15 cellular contexts compared by ENCODE assay signal in the genomic region with DNA sequence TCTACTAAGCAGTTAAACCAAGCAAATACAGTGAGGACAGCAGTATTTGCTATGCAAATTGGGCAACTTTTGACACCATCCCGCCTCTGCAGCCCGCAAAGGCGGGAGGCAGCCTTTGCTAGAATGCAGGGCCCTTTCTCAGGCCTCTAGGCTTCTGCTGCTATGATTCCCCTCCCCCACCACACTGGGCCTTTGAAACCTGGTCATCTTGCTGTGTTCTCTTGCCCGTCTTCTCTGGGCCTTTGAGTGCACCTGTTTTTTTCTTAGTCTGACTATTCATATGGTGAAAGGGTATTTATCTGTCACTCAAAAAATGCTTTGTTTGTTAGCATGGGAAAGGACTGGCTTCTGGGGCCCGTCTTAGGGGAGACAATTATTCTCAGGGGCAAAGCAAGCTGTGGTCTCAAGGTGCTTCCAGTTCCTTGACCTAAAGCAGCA.
DNase-seq lines count a peak whose midpoint lies in the region; ATAC-seq and TF ChIP-seq lines count a peak whose summit lies in the region.
"Had no signal": no experiment of that assay in that cellular context is flagged by ENCODE, and none has a peak within 500 bp of the region (broad histone marks: within the 10 kb centered on the region; RNA-seq: fewer than 3 reads in every experiment).

No MANE protein-coding gene starts in this region.

- no peaks in the 10 kb centered on the region for H3K79me2 ChIP-seq in OCI-LY7 (ENCODE audit: insufficient read depth, low read depth, low read length)

- H4K20me1 ChIP-seq in OCI-LY7 (ENCODE audit: insufficient read depth, low read length) = no peaks in the 10 kb centered on the region

- H3K36me3 ChIP-seq in OCI-LY7 (ENCODE audit: insufficient read depth, low read length) (no peaks in the 10 kb centered on the region), breast epithelium (no peaks in the 10 kb centered on the region)
- H3K36me3 ChIP-seq: right atrium auricular region, thyroid gland had no signal

- H2AFZ ChIP-seq in OCI-LY7 (ENCODE audit: low read length) = peak overlapping the region; percentile 15; the same call in 1 of the 2 replicates

- ATAC-seq in HG02884 (IDR thresholded peaks at IDR 0.05; ENCODE audit: unreplicated experiment) (peak; percentile 77), HG02970 (IDR thresholded peaks at IDR 0.05; ENCODE audit: low FRiP score, unreplicated experiment) (no peak)
- ATAC-seq: T-helper 17 cell had no signal

- no peak overlapping the region for H3K4me2 ChIP-seq in OCI-LY7 (ENCODE audit: low read length)

- intact Hi-C loops in OCI-LY7 (cut with micrococcal nuclease; ENCODE audit: unreplicated experiment) (no loop called here), breast epithelium (cut with DNase I; ENCODE audit: low total_unique reads) (no loop called here), dorsolateral prefrontal cortex (cut with DNase I) (no loop called here)

- no peak for TF ChIP-seq POLR2A in breast epithelium (IDR thresholded peaks at IDR 0.05)

- H3K9me2 ChIP-seq in OCI-LY7 (ENCODE audit: insufficient read depth, low read length) = no peaks in the 10 kb centered on the region

- no peak overlapping the region for H3K4me3 ChIP-seq in OCI-LY7 (ENCODE audit: low read depth, low read length, poor library complexity, severe bottlenecking)
- no peak overlapping the region for H3K4me3 ChIP-seq in breast epithelium
- H3K4me3 ChIP-seq in dorsolateral prefrontal cortex = no peak overlapping the region
- H3K4me3 ChIP-seq: right atrium auricular region, thyroid gland had no signal

- H3K4me1 ChIP-seq in OCI-LY7 (ENCODE audit: insufficient read depth, low read length, poor library complexity, severe bottlenecking) (peaks cover 12% of the 10 kb centered on the region), breast epithelium (no peaks in the 10 kb centered on the region)
- H3K4me1 ChIP-seq: right atrium auricular region, thyroid gland had no signal

- no TSS peak for BruUV-seq in OCI-LY7 (replicated peaks; lab: Mats Ljungman, UMichigan)

- DNase-seq in DMS53 (lab: John Stamatoyannopoulos, UW) (peak; percentile 56), DMS53 treated with DMSO at 0.1 percent for 48 hours (lab: John Stamatoyannopoulos, UW; ENCODE audit: unreplicated experiment) (no peak), OCI-LY7 (ENCODE audit: low spot score) (no peak), breast epithelium (ENCODE audit: low spot score in 2 of 2) (no peak), kidney glomerular epithelial cell (lab: John Stamatoyannopoulos, UW) (no peak), dorsolateral prefrontal cortex (no peak)
- DNase-seq: 8988T; effector memory CD4-positive, alpha-beta T cell; NCI-H1092; NK-92 treated with Interleukin-12 subunit alpha and Interleukin-12 subunit beta, amount 100 ng/mL, for 24 hours; T-helper 17 cell; thyroid gland had no signal

- H3K9me3 ChIP-seq in OCI-LY7 (ENCODE audit: low read length) (no peaks in the 10 kb centered on the region), breast epithelium (no peaks in the 10 kb centered on the region)
- H3K9me3 ChIP-seq: right atrium auricular region, thyroid gland had no signal

- POLR2A ChIA-PET in OCI-LY7 (lab: Charles Lee) = no interaction called here

- CTCF ChIA-PET in OCI-LY7 (lab: Charles Lee; ENCODE audit: unreplicated experiment) = interaction anchor here (0.6 kb wide), 1 partner anchor 1241 kb away, joined by 4 read pairs; no protein-coding TSS in a partner anchor

- no peaks in the 10 kb centered on the region for H3K27me3 ChIP-seq in breast epithelium
- H3K27me3 ChIP-seq in dorsolateral prefrontal cortex = no peaks in the 10 kb centered on the region
- H3K27me3 ChIP-seq: right atrium auricular region, thyroid gland had no signal

- H3K27ac ChIP-seq in OCI-LY7 (ENCODE audit: low read depth, low read length, poor library complexity, severe bottlenecking) (no peak overlapping the region), breast epithelium (no peak overlapping the region), dorsolateral prefrontal cortex (no peak overlapping the region)
- H3K27ac ChIP-seq: right atrium auricular region, thyroid gland had no signal

- TF ChIP-seq CTCF in OCI-LY7 (conservative IDR thresholded peaks at IDR 0.05; ENCODE audit: low read length) (no peak), breast epithelium (IDR thresholded peaks at IDR 0.05) (no peak), dorsolateral prefrontal cortex (IDR thresholded peaks at IDR 0.05 in 54 of 56, conservative IDR thresholded peaks at IDR 0.05 in 2 of 56; ENCODE audit: low read depth in 1 of 56, partially characterized antibody in 56 of 56) (no peak)
